8 cellular contexts compared by ENCODE assay signal in the genomic region with DNA sequence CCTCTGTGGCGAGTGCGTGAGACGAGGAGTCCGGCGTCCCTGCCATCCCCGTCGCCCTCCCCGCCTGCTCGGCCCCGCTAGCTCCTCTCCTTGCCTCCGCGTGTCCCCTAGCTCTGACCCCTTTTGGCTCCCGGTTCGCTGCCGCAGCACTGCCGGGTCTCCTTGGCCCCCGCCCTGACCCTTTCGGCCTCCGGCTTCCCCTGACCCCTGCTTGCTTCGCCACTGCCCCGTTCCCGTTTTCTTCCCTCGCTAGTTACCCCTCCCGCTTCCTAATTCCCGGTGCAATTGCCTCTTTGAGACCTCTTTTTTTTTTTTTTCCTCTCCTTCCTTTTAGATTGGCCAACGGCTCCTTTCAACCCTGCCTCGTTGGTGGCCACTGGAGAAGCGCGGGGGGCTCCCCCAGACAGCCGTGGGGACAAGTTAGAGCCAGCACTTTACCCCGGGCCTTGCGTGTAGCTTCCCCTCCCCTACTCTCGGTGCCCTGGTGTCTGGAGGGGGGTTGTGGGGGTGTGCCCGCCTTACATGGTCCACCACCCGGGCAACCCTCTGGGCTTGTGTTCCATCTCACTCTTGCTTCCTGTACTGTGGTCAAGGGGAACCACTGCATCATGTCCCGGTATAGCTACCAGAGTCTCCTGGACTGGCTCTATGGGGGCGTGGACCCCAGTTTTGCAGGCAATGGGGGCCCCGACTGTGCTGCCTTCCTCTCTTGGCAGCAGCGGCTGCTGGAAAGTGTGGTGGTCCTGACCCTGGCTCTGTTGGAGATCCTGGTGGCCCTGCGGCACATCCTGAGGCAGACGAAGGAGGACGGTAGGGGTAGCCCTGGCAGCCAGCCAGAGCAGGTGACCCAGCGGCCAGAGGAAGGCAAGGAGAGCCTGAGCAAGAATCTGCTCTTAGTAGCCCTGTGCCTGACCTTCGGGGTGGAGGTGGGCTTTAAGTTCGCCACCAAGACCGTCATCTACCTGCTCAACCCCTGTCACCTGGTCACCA. TPM values are rescaled to one million over a fixed set of nuclear protein-coding genes. Genes with fewer than 3 reads are reported as not detected.
DNase-seq lines count a peak whose midpoint lies in the region; ATAC-seq and TF ChIP-seq lines count a peak whose summit lies in the region.

No MANE protein-coding gene starts in this region.

- no peaks in the 10 kb centered on the region for H3K9me3 Mint-ChIP-seq in nephron

- H3K27me3 Mint-ChIP-seq in nephron (ENCODE audit: low read depth), result no peaks in the 10 kb centered on the region

- H3K4me1 ChIP-seq in esophagus (ENCODE audit: control insufficient read depth in 2 of 2, insufficient read depth in 2 of 2, low read length in 1 of 2), result peaks cover 0 to 2% of the 10 kb centered on the region in 2 donors

- H3K4me3 ChIP-seq in esophagus (ENCODE audit: low read depth in 1 of 2, low read length in 2 of 2), result peak overlapping the region; percentile 63 to 66

- TF ChIP-seq CTCF in nephron (IDR thresholded peaks at IDR 0.05; ENCODE audit: unreplicated experiment in 3 of 3), result no peak

- in situ Hi-C loops in G401 (cut with HindIII; ENCODE audit: low sequenced_read_pairs), result no loop called here

- WGBS in esophagus, 2 donors, result 15 to 31% methylated on average over 37 to 46 of the region's 46 CpGs

- DNase-seq in G401 (ENCODE audit: low spot score) (peak; percentile 18), UCSD-AML1 (lab: John Stamatoyannopoulos, UW; ENCODE audit: unreplicated experiment) (peak; percentile 27), A172 (ENCODE audit: low spot score) (no peak), NCI-H526 treated with DMSO at 0.1 percent for 48 hours (lab: John Stamatoyannopoulos, UW) (no peak)

- ATAC-seq in HG02840 (IDR thresholded peaks at IDR 0.05; ENCODE audit: low FRiP score, unreplicated experiment), result peak; percentile 16
- no peak for ATAC-seq in HG03460 (IDR thresholded peaks at IDR 0.05; ENCODE audit: unreplicated experiment)

- H3K27ac Mint-ChIP-seq in nephron, result peak overlapping the region; percentile 79 to 95 (median 94)

- peaks cover 60% of the 10 kb centered on the region for H3K4me1 Mint-ChIP-seq in nephron

- H3K36me3 ChIP-seq in esophagus (ENCODE audit: control insufficient read depth in 2 of 2, insufficient read depth in 2 of 2, low read length in 1 of 2), result no peaks in the 10 kb centered on the region

- peaks cover 12% of the 10 kb centered on the region for H3K36me3 Mint-ChIP-seq in nephron (ENCODE audit: low read depth)

- peak overlapping the region; percentile 72 to 91 for H3K27ac ChIP-seq in esophagus (ENCODE audit: low read depth in 2 of 2, low read length in 1 of 2)

- H3K27me3 ChIP-seq in esophagus (ENCODE audit: control insufficient read depth in 1 of 2, insufficient read depth in 2 of 2, low read length in 2 of 2), result no peaks in the 10 kb centered on the region

- peak overlapping the region; percentile 92 to 95 (median 94) for H3K4me3 Mint-ChIP-seq in nephron

- H3K9me3 ChIP-seq in esophagus (ENCODE audit: control insufficient read depth in 2 of 2, insufficient read depth in 1 of 2, low read depth in 1 of 2, low read length in 1 of 2), result peaks cover 0 to 4% of the 10 kb centered on the region in 2 donors

RNA-seq across cellular contexts. Expression of a gene that starts 0.5 kb away (rescaled TPM):
- 5.9 and 7.0 TPM in 2 replicates for total RNA-seq in G401 (2014; rRNA removed; shearing (Covaris generic))
- 10 to 100 TPM in 1 of 2 donors, 1 to 10 TPM in 1; 7.1 to 11.9 TPM for polyA plus RNA-seq in esophagus
- 6.5 and 9.6 TPM in 2 replicates for total RNA-seq in A172 (2014; rRNA removed; shearing (Covaris generic))

Comparison
In these comparisons a context has a peak if more than half of its experiments do, and no peak if none do; other contexts are left out.
1. DNase-seq: peak in G401 (single experiment) and UCSD-AML1 (single experiment); none in A172 (single experiment) and NCI-H526 treated with DMSO at 0.1 percent for 48 hours (single experiment).